In the genomic region with DNA sequence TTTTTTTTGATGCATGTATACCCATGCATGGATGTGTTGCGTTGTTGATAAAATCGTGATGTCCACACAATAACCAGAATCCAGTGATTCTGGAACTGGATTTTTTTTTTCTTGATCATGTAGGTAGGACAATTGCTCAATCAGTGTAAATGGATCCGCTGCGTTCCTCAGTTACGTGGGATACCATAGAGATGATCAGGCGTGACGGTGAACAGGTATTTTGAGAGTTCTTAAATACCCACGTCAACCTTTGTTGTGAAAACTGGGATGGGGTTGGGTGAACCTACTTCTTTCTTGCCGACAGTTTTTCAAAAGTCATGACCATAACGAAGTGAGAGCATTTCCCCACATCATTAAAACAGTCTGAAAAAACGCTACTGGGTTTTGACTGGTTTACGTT, we compare ENCODE assay signal across 1 cellular context.
TF ChIP-seq lines count a peak whose summit lies in the region.

No MANE protein-coding gene starts in this region.

TF ChIP-seq in A549, 52 proteins besides CTCF, POLR2A, EP300 and RAD21 (continued from another document):
- TF ChIP-seq ELK1 (IDR thresholded peaks at IDR 0.05; ENCODE audit: low read depth, low read length) (no peak), CHD4 (IDR thresholded peaks at IDR 0.05; ENCODE audit: borderline replicate concordance) (no peak), POLR2AphosphoS2 (conservative IDR thresholded peaks at IDR 0.05; ENCODE audit: low read length) (no peak), RNF2 (IDR thresholded peaks at IDR 0.05; ENCODE audit: borderline replicate concordance, low read depth) (no peak), EHF (CRISPR knock-in tag; IDR thresholded peaks at IDR 0.05) (no peak)
